1 cellular context compared by ENCODE assay signal in the genomic region with DNA sequence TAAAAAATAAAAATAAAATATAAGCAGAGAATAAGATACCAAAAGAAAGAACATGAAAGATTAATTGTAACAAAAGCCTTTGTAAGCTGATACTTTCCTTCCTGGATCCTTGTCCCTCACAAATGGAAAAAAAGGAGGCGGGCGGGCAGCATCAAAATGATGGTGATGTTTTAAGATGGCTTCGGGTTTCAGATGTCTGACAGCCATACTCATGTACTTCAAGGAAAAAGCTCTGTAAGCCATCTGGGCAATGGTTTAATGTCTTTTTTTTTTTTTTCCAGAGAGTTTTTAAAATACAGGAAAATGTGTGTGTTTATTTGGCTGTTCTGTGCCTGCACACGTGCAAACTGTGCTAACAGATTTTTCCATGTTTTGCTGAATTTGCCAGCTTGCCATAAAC.
TF ChIP-seq lines count a peak whose summit lies in the region.

No MANE protein-coding gene starts in this region.

TF ChIP-seq in endothelial cell of umbilical vein, 7 proteins besides CTCF, POLR2A, EP300 and RAD21 (continued from another document):
- TF ChIP-seq, protein P1, sequence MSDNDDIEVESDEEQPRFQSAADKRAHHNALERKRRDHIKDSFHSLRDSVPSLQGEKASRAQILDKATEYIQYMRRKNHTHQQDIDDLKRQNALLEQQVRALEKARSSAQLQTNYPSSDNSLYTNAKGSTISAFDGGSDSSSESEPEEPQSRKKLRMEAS (IDR thresholded peaks at IDR 0.05; ENCODE audit: insufficient read depth, insufficient read length) = no peak
- TF ChIP-seq EZH2 (IDR thresholded peaks at IDR 0.05; ENCODE audit: borderline replicate concordance, low read depth, low read length, severe bottlenecking) (no peak), JUN (IDR thresholded peaks at IDR 0.05; ENCODE audit: borderline replicate concordance, insufficient read depth, insufficient read length, low read depth) (no peak), FOS (IDR thresholded peaks at IDR 0.05; ENCODE audit: borderline replicate concordance, insufficient read depth, low read length) (no peak)
